Comparison of ENCODE assay signal across 1 cellular context in genomic region chr13:21014666-21015170, GRCh38.
TF ChIP-seq lines count a peak whose summit lies in the region.

No MANE protein-coding gene starts in this region.

TF ChIP-seq in HepG2, 621 proteins besides CTCF, POLR2A, EP300 and RAD21 (continued from another document):
- TF ChIP-seq TMF1 (CRISPR knock-in tag; IDR thresholded peaks at IDR 0.05; ENCODE audit: low read depth) (no peak), HDAC2 (CRISPR knock-in tag; IDR thresholded peaks at IDR 0.05) (peak; percentile 60; the same call in 1 of the 2 replicates), NR2F2 (IDR thresholded peaks at IDR 0.05; ENCODE audit: borderline replicate concordance, low read depth) (peak; percentile 71; the same call in 1 of the 2 replicates), RNF219 (CRISPR knock-in tag; IDR thresholded peaks at IDR 0.05) (peak; percentile 65; the same call in 1 of the 2 replicates), PBX2 (CRISPR knock-in tag; IDR thresholded peaks at IDR 0.05) (no peak), THAP11 (CRISPR knock-in tag; IDR thresholded peaks at IDR 0.05) (peak; percentile 33; the same call in 1 of the 2 replicates), ASH2L (IDR thresholded peaks at IDR 0.05; ENCODE audit: insufficient read length, low read depth, low read length) (peak; percentile 89), ZNF772 (CRISPR knock-in tag; IDR thresholded peaks at IDR 0.05) (peak; percentile 32; the same call in 1 of the 2 replicates), ZNF280B (CRISPR knock-in tag; IDR thresholded peaks at IDR 0.05; ENCODE audit: borderline replicate concordance) (peak; percentile 50; the same call in 1 of the 2 replicates), HNF4G (IDR thresholded peaks at IDR 0.05; ENCODE audit: borderline replicate concordance, low read depth, low read length) (0 out of 2 replicates have a peak, but pooled peaks have one; percentile 21), HNF4G (CRISPR knock-in tag; IDR thresholded peaks at IDR 0.05; ENCODE audit: borderline replicate concordance, low read depth) (no peak; the same call in 1 of the 2 replicates), ZNF503 (CRISPR knock-in tag; IDR thresholded peaks at IDR 0.05) (peak; percentile 68; the same call in 1 of the 2 replicates), RXRB (CRISPR knock-in tag; IDR thresholded peaks at IDR 0.05; ENCODE audit: borderline replicate concordance) (0 out of 2 replicates have a peak, but pooled peaks have one; percentile 42), YEATS4 (CRISPR knock-in tag; IDR thresholded peaks at IDR 0.05; ENCODE audit: borderline replicate concordance) (peak; percentile 42; the same call in 1 of the 2 replicates), ZFP62 (CRISPR knock-in tag; IDR thresholded peaks at IDR 0.05) (no peak), MAX (IDR thresholded peaks at IDR 0.05) (peak; percentile 85), RARA (CRISPR knock-in tag; IDR thresholded peaks at IDR 0.05) (peak; percentile 70; the same call in 1 of the 2 replicates), NFIC (IDR thresholded peaks at IDR 0.05; ENCODE audit: low read length) (peak; percentile 48; the same call in 1 of the 2 replicates), GABPB1 (CRISPR knock-in tag; IDR thresholded peaks at IDR 0.05) (peak; percentile 26; the same call in 1 of the 2 replicates), NR2C2 (CRISPR knock-in tag; IDR thresholded peaks at IDR 0.05; ENCODE audit: borderline replicate concordance) (peak; percentile 56), SALL1 (CRISPR knock-in tag; IDR thresholded peaks at IDR 0.05) (peak; percentile 86), MYC (CRISPR knock-in tag; IDR thresholded peaks at IDR 0.05; ENCODE audit: borderline replicate concordance) (peak; percentile 82; the same call in 1 of the 2 replicates), ZNF580 (CRISPR knock-in tag; IDR thresholded peaks at IDR 0.05; ENCODE audit: borderline replicate concordance, low read depth) (0 out of 2 replicates have a peak, but pooled peaks have one; percentile 38), SOX5 (CRISPR knock-in tag; IDR thresholded peaks at IDR 0.05; ENCODE audit: borderline replicate concordance) (peak; percentile 50; the same call in 1 of the 2 replicates), DDIT3 (CRISPR knock-in tag; IDR thresholded peaks at IDR 0.05) (no peak), PAXIP1 (CRISPR knock-in tag; conservative IDR thresholded peaks at IDR 0.05) (peak; percentile 93), HOXA3 (CRISPR knock-in tag; IDR thresholded peaks at IDR 0.05) (0 out of 2 replicates have a peak, but pooled peaks have one; percentile 47)
TF ChIP-seq in HepG2: peak in this region for 125.
